In genomic region chr17:81384929-81385319, GRCh38 we compare ENCODE assay signal across 1 cellular context.
TF ChIP-seq lines count a peak whose summit lies in the region.

No MANE protein-coding gene starts in this region.

TF ChIP-seq in K562, 482 proteins besides CTCF, POLR2A, EP300 and RAD21:
- no peak for TF ChIP-seq SRSF3 (IDR thresholded peaks at IDR 0.05; ENCODE audit: insufficient read depth, low read length)
- 0 out of 2 replicates have a peak, but pooled peaks have one; percentile 44 for TF ChIP-seq ZNF282 (CRISPR knock-in tag; IDR thresholded peaks at IDR 0.05)
